ENCODE assay signal across 11 cellular contexts in the genomic region with DNA sequence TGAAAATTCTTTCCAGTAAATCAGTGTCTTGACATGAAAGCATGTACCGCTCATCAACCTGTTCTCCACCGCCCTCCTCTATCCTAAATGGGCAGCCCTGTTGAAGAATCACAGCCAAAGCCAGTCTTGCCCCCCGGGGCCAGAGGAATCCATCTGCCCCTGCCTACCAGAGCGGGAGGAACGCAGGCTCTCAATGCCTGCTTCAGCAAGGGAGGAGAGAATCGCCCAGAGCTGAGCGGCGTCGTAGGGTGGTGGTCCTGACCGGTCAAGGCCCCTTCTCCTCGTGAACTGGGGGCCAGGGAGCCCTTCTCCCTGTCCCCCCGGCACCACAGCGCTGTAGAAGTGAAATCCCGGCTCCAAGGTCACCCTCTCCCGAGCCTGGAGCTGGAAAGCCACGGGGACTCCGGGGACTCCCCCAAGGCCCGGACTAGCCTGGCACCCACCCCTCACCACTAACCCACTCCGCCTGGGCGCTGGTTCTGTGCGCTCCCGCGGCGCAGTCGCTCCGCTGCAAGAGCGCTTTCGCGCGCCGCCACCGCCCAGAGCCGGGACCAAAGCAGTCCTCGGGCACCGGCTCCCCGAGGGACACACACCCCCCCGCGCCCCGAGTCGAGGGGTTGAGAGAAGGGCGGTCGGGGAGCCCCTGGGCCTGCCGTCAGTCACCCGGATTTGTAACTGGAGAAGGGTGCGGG. TPM values are rescaled to one million over a fixed set of nuclear protein-coding genes. Genes with fewer than 3 reads are reported as not detected.
A peak's percentile ranks its signal among the peaks of the same experiment; 100 is the strongest.
DNase-seq lines count a peak whose midpoint lies in the region; ATAC-seq and TF ChIP-seq lines count a peak whose summit lies in the region.
"Had no signal": no experiment of that assay in that cellular context is flagged by ENCODE, and none has a peak within 500 bp of the region (broad histone marks: within the 10 kb centered on the region; RNA-seq: fewer than 3 reads in every experiment).

No MANE protein-coding gene starts in this region.

- no peak overlapping the region for H3K27ac Mint-ChIP-seq in stimulated activated naive CD8-positive, alpha-beta T cell treated with anti-CD3 and anti-CD28 coated beads, Interleukin-15, amount 100 ng/mL, for 72 hours
- no peak overlapping the region for H3K27ac Mint-ChIP-seq in nephron progenitor cell
- H3K27ac Mint-ChIP-seq in activated CD4-positive, alpha-beta memory T cell treated with anti-CD3 and anti-CD28 coated beads for 36 hours, result no peak overlapping the region
- no peak overlapping the region for H3K27ac Mint-ChIP-seq in effector memory CD8-positive, alpha-beta T cell
- H3K27ac Mint-ChIP-seq: stimulated activated naive B cell treated with anti-CD40 and anti-IgM and Interleukin-4, amounts not matched to agents 10 μg/mL and 1 μg/mL and 100 μg/mL, for 72 hours had no signal

- H3K27me3 Mint-ChIP-seq in stimulated activated naive CD8-positive, alpha-beta T cell treated with anti-CD3 and anti-CD28 coated beads, Interleukin-15, amount 100 ng/mL, for 72 hours, result peaks cover 51% of the 10 kb centered on the region
- H3K27me3 Mint-ChIP-seq in nephron progenitor cell (ENCODE audit: low read depth, poor library complexity), result peaks cover 96% of the 10 kb centered on the region
- peaks cover 29% of the 10 kb centered on the region for H3K27me3 Mint-ChIP-seq in activated CD4-positive, alpha-beta memory T cell treated with anti-CD3 and anti-CD28 coated beads for 36 hours
- peaks cover 47 to 50% of the 10 kb centered on the region in 2 donors for H3K27me3 Mint-ChIP-seq in effector memory CD8-positive, alpha-beta T cell

- no peak for TF ChIP-seq CTCF in nephron progenitor cell (IDR thresholded peaks at IDR 0.05)

- no peak overlapping the region for H3K4me3 Mint-ChIP-seq in stimulated activated naive CD8-positive, alpha-beta T cell treated with anti-CD3 and anti-CD28 coated beads, Interleukin-15, amount 100 ng/mL, for 72 hours
- peak overlapping the region; percentile 73 for H3K4me3 Mint-ChIP-seq in nephron progenitor cell
- no peak overlapping the region for H3K4me3 Mint-ChIP-seq in activated CD4-positive, alpha-beta memory T cell treated with anti-CD3 and anti-CD28 coated beads for 36 hours
- H3K4me3 Mint-ChIP-seq in effector memory CD8-positive, alpha-beta T cell, result no peak overlapping the region
- H3K4me3 Mint-ChIP-seq: stimulated activated naive B cell treated with anti-CD40 and anti-IgM and Interleukin-4, amounts not matched to agents 10 μg/mL and 1 μg/mL and 100 μg/mL, for 72 hours had no signal

- ATAC-seq in stimulated activated naive CD8-positive, alpha-beta T cell treated with anti-CD3 and anti-CD28 coated beads, Interleukin-15, amount 100 ng/mL, for 72 hours, result peak; percentile 33
- ATAC-seq in stimulated activated naive CD8-positive, alpha-beta T cell treated with anti-CD3 and anti-CD28 coated beads, Interleukin-15, Interleukin-2, amounts not matched to agents 100 U/mL and 50 U/mL, for 24 hours, result no peak
- ATAC-seq in HG03135 (IDR thresholded peaks at IDR 0.05; ENCODE audit: unreplicated experiment), result no peak
- no peak for ATAC-seq in effector memory CD8-positive, alpha-beta T cell (replicated peaks)
- ATAC-seq: stimulated activated naive B cell treated with anti-CD40 and anti-IgM and Interleukin-4, amounts not matched to agents 10 μg/mL and 1 μg/mL and 100 μg/mL, for 72 hours had no signal

- POLR2A ChIA-PET in activated CD4-positive, alpha-beta memory T cell treated with anti-CD3 and anti-CD28 coated beads for 36 hours (lab: Charles Lee), result no interaction called here

- CTCF ChIA-PET in activated CD4-positive, alpha-beta memory T cell treated with anti-CD3 and anti-CD28 coated beads for 36 hours (lab: Charles Lee), result no interaction called here

- DNase-seq in stimulated activated naive CD8-positive, alpha-beta T cell treated with anti-CD3 and anti-CD28 coated beads, Interleukin-15, amount 100 ng/mL, for 72 hours, result no peak
- DNase-seq in stimulated activated naive CD8-positive, alpha-beta T cell treated with anti-CD3 and anti-CD28 coated beads, Interleukin-15, Interleukin-2, amounts not matched to agents 100 U/mL and 50 U/mL, for 24 hours, result no peak
- peak; percentile 54 for DNase-seq in ecto neural progenitor cell (ENCODE audit: low spot score)
- DNase-seq in nephron progenitor cell, result peak; percentile 50
- DNase-seq in stimulated activated CD4-positive, alpha-beta T cell treated with anti-CD3 and anti-CD28 coated beads, Interleukin-4, amount 100 ng/mL, for 4 hours, result no peak
- no peak for DNase-seq in activated CD4-positive, alpha-beta memory T cell treated with anti-CD3 and anti-CD28 coated beads for 36 hours
- DNase-seq in effector memory CD8-positive, alpha-beta T cell, result no peak
- DNase-seq: activated T-cell treated with anti-CD3 and anti-CD28 coated beads, Interleukin-2, amount 50 U/mL, for 1 hour; stimulated activated CD4-positive, alpha-beta T cell treated with anti-CD3 and anti-CD28 coated beads, Interleukin-2, amount 100 ng/mL, for 24 hours; stimulated activated naive B cell treated with anti-CD40 and anti-IgM and Interleukin-4, amounts not matched to agents 10 μg/mL and 1 μg/mL and 100 μg/mL, for 72 hours had no signal

- intact Hi-C loops in activated CD4-positive, alpha-beta memory T cell treated with anti-CD3 and anti-CD28 coated beads for 36 hours (cut with micrococcal nuclease), result no loop called here

- H3K4me1 Mint-ChIP-seq in stimulated activated naive CD8-positive, alpha-beta T cell treated with anti-CD3 and anti-CD28 coated beads, Interleukin-15, amount 100 ng/mL, for 72 hours, result no peaks in the 10 kb centered on the region
- H3K4me1 Mint-ChIP-seq in nephron progenitor cell, result peaks cover 6% of the 10 kb centered on the region
- no peaks in the 10 kb centered on the region for H3K4me1 Mint-ChIP-seq in activated CD4-positive, alpha-beta memory T cell treated with anti-CD3 and anti-CD28 coated beads for 36 hours (ENCODE audit: low read depth)
- H3K4me1 Mint-ChIP-seq in effector memory CD8-positive, alpha-beta T cell (ENCODE audit: low read depth in 2 of 2), result no peaks in the 10 kb centered on the region

- no peaks in the 10 kb centered on the region for H3K9me3 Mint-ChIP-seq in stimulated activated naive CD8-positive, alpha-beta T cell treated with anti-CD3 and anti-CD28 coated beads, Interleukin-15, amount 100 ng/mL, for 72 hours
- no peaks in the 10 kb centered on the region for H3K9me3 Mint-ChIP-seq in nephron progenitor cell
- H3K9me3 Mint-ChIP-seq in activated CD4-positive, alpha-beta memory T cell treated with anti-CD3 and anti-CD28 coated beads for 36 hours, result no peaks in the 10 kb centered on the region
- peaks cover 0 to 3% of the 10 kb centered on the region in 2 donors for H3K9me3 Mint-ChIP-seq in effector memory CD8-positive, alpha-beta T cell

- H3K36me3 Mint-ChIP-seq in nephron progenitor cell (ENCODE audit: low read depth), result no peaks in the 10 kb centered on the region
- no peaks in the 10 kb centered on the region for H3K36me3 Mint-ChIP-seq in activated CD4-positive, alpha-beta memory T cell treated with anti-CD3 and anti-CD28 coated beads for 36 hours
- no peaks in the 10 kb centered on the region for H3K36me3 Mint-ChIP-seq in effector memory CD8-positive, alpha-beta T cell (ENCODE audit: insufficient read depth)
- H3K36me3 Mint-ChIP-seq: stimulated activated naive B cell treated with anti-CD40 and anti-IgM and Interleukin-4, amounts not matched to agents 10 μg/mL and 1 μg/mL and 100 μg/mL, for 72 hours had no signal

RNA-seq across cellular contexts. Expression of a gene that starts 0.7 kb away (rescaled TPM):
- total RNA-seq in activated CD4-positive, alpha-beta memory T cell treated with anti-CD3 and anti-CD28 coated beads for 36 hours, result not detected

Comparison
In these comparisons a context has a peak if more than half of its experiments do, and no peak if none do; other contexts are left out.
1. DNase-seq: peak in ecto neural progenitor cell (single experiment) and nephron progenitor cell (single experiment); none in stimulated activated naive CD8-positive, alpha-beta T cell treated with anti-CD3 and anti-CD28 coated beads, Interleukin-15, amount 100 ng/mL, for 72 hours (0 of 2), stimulated activated naive CD8-positive, alpha-beta T cell treated with anti-CD3 and anti-CD28 coated beads, Interleukin-15, Interleukin-2, amounts not matched to agents 100 U/mL and 50 U/mL, for 24 hours (single experiment), stimulated activated CD4-positive, alpha-beta T cell treated with anti-CD3 and anti-CD28 coated beads, Interleukin-4, amount 100 ng/mL, for 4 hours (0 of 2), activated CD4-positive, alpha-beta memory T cell treated with anti-CD3 and anti-CD28 coated beads for 36 hours (single experiment) and effector memory CD8-positive, alpha-beta T cell (0 of 3).